1 cellular context compared by ENCODE assay signal in genomic region chr5:151615431-151615830, GRCh38.
TF ChIP-seq lines count a peak whose summit lies in the region.

No MANE protein-coding gene starts in this region.

TF ChIP-seq in H1, 55 proteins besides CTCF, POLR2A, EP300 and RAD21:
- TF ChIP-seq MAX (IDR thresholded peaks at IDR 0.05) (no peak), TAF7 (optimal IDR thresholded peaks at IDR 0.05; ENCODE audit: borderline replicate concordance, low read depth, low read length) (no peak), CBX8 (IDR thresholded peaks at IDR 0.05; ENCODE audit: borderline replicate concordance, low read depth, low read length) (no peak), TAF1 (IDR thresholded peaks at IDR 0.05; ENCODE audit: low read depth, low read length) (no peak), SP4 (IDR thresholded peaks at IDR 0.05; ENCODE audit: low read length) (no peak), SP1 (IDR thresholded peaks at IDR 0.05; ENCODE audit: low read depth, low read length) (no peak), TBP (IDR thresholded peaks at IDR 0.05; ENCODE audit: low read depth, low read length) (no peak)
